18 cellular contexts compared by ENCODE assay signal in genomic region chr5:14779975-14780374, GRCh38.
A peak's percentile ranks its signal among the peaks of the same experiment; 100 is the strongest.
DNase-seq lines count a peak whose midpoint lies in the region; ATAC-seq, FAIRE-seq and TF ChIP-seq lines count a peak whose summit lies in the region.
"Had no signal": no experiment of that assay in that cellular context is flagged by ENCODE, and none has a peak within 500 bp of the region (broad histone marks: within the 10 kb centered on the region; RNA-seq: fewer than 3 reads in every experiment).

No MANE protein-coding gene starts in this region.

- no peak for TF ChIP-seq CTCF in bronchial epithelial cell (IDR thresholded peaks at IDR 0.05; ENCODE audit: insufficient read depth, low read length, severe bottlenecking)

- no peaks in the 10 kb centered on the region for H3K27me3 Mint-ChIP-seq in stimulated activated naive CD8-positive, alpha-beta T cell treated with anti-CD3 and anti-CD28 coated beads, Interleukin-15, amount 100 ng/mL, for 72 hours
- H3K27me3 Mint-ChIP-seq: CD4-positive, alpha-beta T cell had no signal

- ATAC-seq in left ventricle myocardium superior (peak; percentile 47), left cardiac atrium (no peak), HG02973 (IDR thresholded peaks at IDR 0.05; ENCODE audit: unreplicated experiment) (no peak)
- no peak for ATAC-seq in stimulated activated naive CD8-positive, alpha-beta T cell treated with anti-CD3 and anti-CD28 coated beads, Interleukin-15, amount 100 ng/mL, for 72 hours
- ATAC-seq: HepG2, K562, SK-N-SH treated with all-trans-retinoic acid at 6 μM for 48 hours had no signal

- intact Hi-C loops in left ventricle myocardium superior (cut with micrococcal nuclease) (no loop called here), left cardiac atrium (cut with DNase I) (no loop called here)

- FAIRE-seq in bronchial epithelial cell (lab: Jason Lieb, UNC): no peak
- FAIRE-seq: H54, HepG2, K562 had no signal

- H3K36me3 ChIP-seq in MG63: no peaks in the 10 kb centered on the region
- H3K36me3 ChIP-seq in bronchial epithelial cell (ENCODE audit: control insufficient read depth, insufficient read depth, low read length): no peaks in the 10 kb centered on the region

- no peaks in the 10 kb centered on the region for H3K27me3 ChIP-seq in MG63
- no peaks in the 10 kb centered on the region for H3K27me3 ChIP-seq in bronchial epithelial cell (ENCODE audit: control insufficient read depth, insufficient read depth, low read length)

- H3K4me1 Mint-ChIP-seq in stimulated activated naive CD8-positive, alpha-beta T cell treated with anti-CD3 and anti-CD28 coated beads, Interleukin-15, amount 100 ng/mL, for 72 hours: peaks cover 31% of the 10 kb centered on the region

- H3K4me3 ChIP-seq in MG63 (no peak overlapping the region), bronchial epithelial cell (ENCODE audit: low read depth, low read length) (no peak overlapping the region)
- H3K4me3 ChIP-seq: K562 had no signal

- peaks cover 4% of the 10 kb centered on the region for H3K9me3 ChIP-seq in MG63

- no peak overlapping the region for H3K27ac Mint-ChIP-seq in stimulated activated naive CD8-positive, alpha-beta T cell treated with anti-CD3 and anti-CD28 coated beads, Interleukin-15, amount 100 ng/mL, for 72 hours
- H3K27ac Mint-ChIP-seq: CD4-positive, alpha-beta T cell had no signal

- H3K4me3 Mint-ChIP-seq in stimulated activated naive CD8-positive, alpha-beta T cell treated with anti-CD3 and anti-CD28 coated beads, Interleukin-15, amount 100 ng/mL, for 72 hours: no peak overlapping the region
- H3K4me3 Mint-ChIP-seq: CD4-positive, alpha-beta T cell had no signal

- no peaks in the 10 kb centered on the region for H3K9me3 Mint-ChIP-seq in stimulated activated naive CD8-positive, alpha-beta T cell treated with anti-CD3 and anti-CD28 coated beads, Interleukin-15, amount 100 ng/mL, for 72 hours
- H3K9me3 Mint-ChIP-seq: CD4-positive, alpha-beta T cell had no signal

- DNase-seq in left ventricle myocardium superior (no peak), left cardiac atrium (no peak), MG63 (peak; percentile 37), bronchial epithelial cell (ENCODE audit: low read depth) (peak; percentile 60)
- DNase-seq in stimulated activated naive CD8-positive, alpha-beta T cell treated with anti-CD3 and anti-CD28 coated beads, Interleukin-15, amount 100 ng/mL, for 72 hours: no peak
- no peak for DNase-seq in activated T-cell treated with anti-CD3 and anti-CD28 coated beads, Interleukin-2, amount 50 U/mL, for 48 hours
- DNase-seq: Calu3; CD4-positive, alpha-beta T cell; DMS79 treated with DMSO at 0.1 percent for 48 hours; NCI-H1092 treated with DMSO at 0.1 percent for 48 hours; NCI-H2029 treated with DMSO at 0.1 percent for 48 hours; NCI-H2171 treated with DMSO at 0.1 percent for 48 hours; NCI-H69 had no signal

Comparison
In these comparisons a context has a peak if more than half of its experiments do, and no peak if none do; other contexts are left out.
1. DNase-seq: peak in MG63 (single experiment) and bronchial epithelial cell (single experiment); none in left ventricle myocardium superior (single experiment), left cardiac atrium (single experiment), stimulated activated naive CD8-positive, alpha-beta T cell treated with anti-CD3 and anti-CD28 coated beads, Interleukin-15, amount 100 ng/mL, for 72 hours (0 of 2) and activated T-cell treated with anti-CD3 and anti-CD28 coated beads, Interleukin-2, amount 50 U/mL, for 48 hours (0 of 2).